Comparison of ENCODE assay signal across 8 cellular contexts in the genomic region with DNA sequence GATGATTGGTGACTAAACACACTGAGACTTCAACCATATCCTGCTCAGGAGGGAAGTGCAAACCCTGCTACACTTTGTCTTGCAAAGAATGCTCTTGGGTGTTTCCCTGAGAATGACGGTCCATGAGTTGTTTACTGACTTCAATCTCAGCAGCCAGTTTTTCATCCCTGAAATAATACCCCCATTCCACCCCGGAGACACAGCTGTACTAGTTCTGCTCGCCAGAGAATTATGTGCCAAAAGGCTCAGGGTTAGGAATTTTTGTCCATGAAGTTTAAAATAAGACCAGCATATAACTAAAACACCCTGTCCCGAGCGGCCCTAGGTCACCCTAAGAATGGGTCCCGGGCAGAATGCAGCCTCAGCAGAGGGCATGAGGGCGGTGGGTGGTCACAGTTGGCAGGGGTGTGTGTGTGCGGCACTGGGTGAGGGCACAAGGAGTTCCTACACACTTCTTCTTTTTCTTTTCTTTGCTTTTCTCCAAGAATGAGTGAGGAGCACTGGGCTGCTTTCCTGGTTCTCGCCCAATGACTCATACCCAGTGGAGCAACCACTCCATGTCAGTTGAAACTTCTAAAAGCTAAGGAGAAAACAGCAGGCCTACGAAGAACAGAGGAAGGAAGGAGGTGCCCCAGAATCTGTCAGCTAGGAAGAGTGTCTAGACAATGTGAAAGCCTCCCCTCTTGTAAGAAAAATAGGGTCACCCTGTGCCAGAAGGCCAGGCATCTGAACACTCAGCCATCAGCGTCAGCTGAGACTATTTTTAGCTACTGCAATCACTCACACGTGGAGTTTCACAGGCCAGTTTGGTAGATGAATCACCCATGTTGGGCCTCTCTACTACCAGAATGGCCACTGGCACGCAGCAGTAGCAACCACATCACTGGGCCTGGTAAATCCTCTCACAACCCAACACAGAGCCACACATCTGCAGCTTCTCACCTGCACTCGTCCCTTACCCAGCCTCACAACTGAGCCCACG.
A peak's percentile ranks its signal among the peaks of the same experiment; 100 is the strongest.
DNase-seq lines count a peak whose midpoint lies in the region; ATAC-seq and TF ChIP-seq lines count a peak whose summit lies in the region.

No MANE protein-coding gene starts in this region.

- DNase-seq in EH (ENCODE audit: low read depth) (peak; percentile 99), HT-29 (ENCODE audit: low spot score) (peak; percentile 26), breast epithelium (ENCODE audit: low spot score in 2 of 2) (no peak), NCI-H526 treated with DMSO at 0.1 percent for 48 hours (lab: John Stamatoyannopoulos, UW) (no peak), COR-L47 (lab: John Stamatoyannopoulos, UW) (no peak)
- no peak for DNase-seq in activated CD4-positive, CD25-positive, alpha-beta regulatory T cell (lab: John Stamatoyannopoulos, UW)

- H3K9me3 ChIP-seq in breast epithelium (no peaks in the 10 kb centered on the region), mesodermal cell (ENCODE audit: control insufficient read depth, low read length) (no peaks in the 10 kb centered on the region)

- intact Hi-C loops in breast epithelium (cut with DNase I; ENCODE audit: low total_unique reads), result no loop called here

- no peaks in the 10 kb centered on the region for H3K4me1 ChIP-seq in breast epithelium
- peaks cover 64% of the 10 kb centered on the region for H3K4me1 ChIP-seq in mesodermal cell (ENCODE audit: control insufficient read depth, insufficient read depth, low read length, poor library complexity, severe bottlenecking)

- ATAC-seq in GM21717 (IDR thresholded peaks at IDR 0.05; ENCODE audit: unreplicated experiment), result peak; percentile 93

- WGBS in mesodermal cell (ENCODE audit: insufficient coverage in 2 of 2), 2 experiments, result 65 to 78% methylated on average over 8 to 10 of the region's 15 CpGs

- no peaks in the 10 kb centered on the region for H3K27me3 ChIP-seq in breast epithelium

- H3K36me3 ChIP-seq in breast epithelium (no peaks in the 10 kb centered on the region), mesodermal cell (ENCODE audit: control insufficient read depth, insufficient read depth, low read length) (peaks cover 53% of the 10 kb centered on the region)

- H3K4me3 ChIP-seq in breast epithelium, result no peak overlapping the region
- H3K4me3 ChIP-seq in mesodermal cell (ENCODE audit: extremely low read depth, insufficient read depth, low read length, poor library complexity, severe bottlenecking), result no peak overlapping the region

- no peak for TF ChIP-seq POLR2A in breast epithelium (IDR thresholded peaks at IDR 0.05)

- no peak for TF ChIP-seq CTCF in breast epithelium (IDR thresholded peaks at IDR 0.05)

- H3K27ac ChIP-seq in breast epithelium (peak overlapping the region; percentile 67 to 89), mesodermal cell (ENCODE audit: low read depth, low read length, severe bottlenecking) (peak overlapping the region; percentile 97)

Comparison
In these comparisons a context has a peak if more than half of its experiments do, and no peak if none do; other contexts are left out.
1. DNase-seq: peak in EH (single experiment) and HT-29 (single experiment); none in breast epithelium (0 of 2), NCI-H526 treated with DMSO at 0.1 percent for 48 hours (single experiment), activated CD4-positive, CD25-positive, alpha-beta regulatory T cell (0 of 4) and COR-L47 (single experiment).